In the genomic region with DNA sequence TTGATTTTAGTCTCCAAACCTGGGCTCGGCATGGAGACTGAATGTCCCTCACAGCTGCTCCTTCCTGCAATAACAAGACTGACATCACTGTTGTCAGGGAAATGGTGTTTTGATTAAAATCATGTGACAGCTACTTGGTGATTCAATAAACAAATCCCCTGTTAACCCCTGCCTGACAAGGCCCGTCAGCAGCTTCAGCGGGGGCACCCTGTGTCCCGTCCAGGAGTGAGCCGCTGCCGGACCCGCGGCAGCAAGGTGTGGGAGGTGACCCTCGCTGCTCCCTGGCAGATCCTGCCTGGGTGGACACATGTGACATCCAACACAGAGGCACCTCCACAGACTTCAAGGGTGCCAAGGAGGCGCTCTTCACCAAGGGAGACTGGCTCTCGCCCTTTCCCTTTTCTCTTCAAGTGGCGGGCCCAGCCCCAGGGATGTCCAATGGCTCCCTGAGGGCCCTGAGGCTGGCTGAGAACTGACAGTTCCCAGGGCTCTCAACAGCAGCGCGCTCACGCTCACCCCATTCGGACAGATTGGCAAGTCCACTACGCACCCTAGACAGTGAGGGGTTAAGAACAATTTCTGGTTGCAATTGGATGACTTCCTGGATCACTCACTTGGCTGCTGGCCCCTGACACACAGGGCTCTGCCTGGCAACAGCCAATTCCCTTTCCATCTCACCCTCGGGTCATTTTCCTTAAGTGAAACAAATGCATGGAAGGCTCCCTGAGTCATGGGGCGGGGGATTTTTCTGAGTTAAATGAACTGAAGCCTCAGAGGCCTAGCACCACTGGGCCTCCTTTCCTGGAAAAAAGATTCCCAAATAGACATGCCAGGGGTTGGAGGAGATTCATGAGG, we compare ENCODE assay signal across 8 cellular contexts. TPM values are rescaled to one million over a fixed set of nuclear protein-coding genes. Genes with fewer than 3 reads are reported as not detected.
DNase-seq lines count a peak whose midpoint lies in the region; ATAC-seq and TF ChIP-seq lines count a peak whose summit lies in the region.

No MANE protein-coding gene starts in this region.

- no peak overlapping the region for H3K9ac ChIP-seq in neural progenitor cell

- no peak for ATAC-seq in HG03139 (IDR thresholded peaks at IDR 0.05; ENCODE audit: unreplicated experiment)

- H3K79me2 ChIP-seq in neural progenitor cell (ENCODE audit: low read depth): no peaks in the 10 kb centered on the region

- no peak overlapping the region for H2AFZ ChIP-seq in neural progenitor cell (replicated peaks)

- H3K27ac Mint-ChIP-seq in neural progenitor cell: peak overlapping the region; percentile 99

- H3K4me3 Mint-ChIP-seq in neural progenitor cell: peak overlapping the region; percentile 69

- H3K9me3 Mint-ChIP-seq in neural progenitor cell: no peaks in the 10 kb centered on the region

- H3F3A ChIP-seq in neural progenitor cell (ENCODE audit: low read depth): peaks cover 24% of the 10 kb centered on the region

- H3K27me3 ChIP-seq in neural progenitor cell: no peaks in the 10 kb centered on the region

- H3K36me3 Mint-ChIP-seq in neural progenitor cell: peaks cover 8% of the 10 kb centered on the region

- no peak overlapping the region for H3K4me3 ChIP-seq in neural progenitor cell

- peaks cover 69% of the 10 kb centered on the region for H3K4me1 Mint-ChIP-seq in neural progenitor cell

- no peaks in the 10 kb centered on the region for H3K9me3 ChIP-seq in neural progenitor cell (ENCODE audit: low read depth)

- H3K4me1 ChIP-seq in neural progenitor cell: peaks cover 22% of the 10 kb centered on the region

- DNase-seq in AG08395 (ENCODE audit: low spot score) (peak; percentile 93), LHCN-M2 (ENCODE audit: low read depth) (peak; percentile 98), T1000 (lab: John Stamatoyannopoulos, UW) (peak; percentile 79), fibroblast of the conjunctiva (ENCODE audit: low read depth) (peak; percentile 99), neural progenitor cell (ENCODE audit: low spot score) (no peak)
- DNase-seq in stimulated activated CD4-positive, alpha-beta T cell treated with anti-CD3 and anti-CD28 coated beads, Interleukin-4, amount 100 ng/mL, for 1 hour: no peak
- no peak for DNase-seq in activated CD4-positive, CD25-positive, alpha-beta regulatory T cell (lab: John Stamatoyannopoulos, UW)

- no peak overlapping the region for H3K27ac ChIP-seq in neural progenitor cell

- H3K4me2 ChIP-seq in neural progenitor cell: no peak overlapping the region

- peaks cover 4% of the 10 kb centered on the region for H3K36me3 ChIP-seq in neural progenitor cell

- H3K27me3 Mint-ChIP-seq in neural progenitor cell (ENCODE audit: insufficient read depth, low read depth): peaks cover 2% of the 10 kb centered on the region

- H4K20me1 ChIP-seq in neural progenitor cell (ENCODE audit: low read depth): peaks cover 18% of the 10 kb centered on the region

- TF ChIP-seq CTCF in neural progenitor cell (IDR thresholded peaks at IDR 0.05): no peak

RNA-seq across cellular contexts. Expression of a gene that starts 30.7 kb away (rescaled TPM):
- total RNA-seq in LHCN-M2 (2014; rRNA removed) (29.3 and 32.3 TPM in 2 replicates), neural progenitor cell (ENCODE audit: low replicate concordance) (47.8 and 68.4 TPM in 2 replicates)
- 14.7 TPM for polyA plus RNA-seq in LHCN-M2 (2012)

Comparison
In these comparisons a context has a peak if more than half of its experiments do, and no peak if none do; other contexts are left out.
1. DNase-seq: peak in AG08395 (single experiment), LHCN-M2 (single experiment), T1000 (single experiment) and fibroblast of the conjunctiva (single experiment); none in neural progenitor cell (single experiment), stimulated activated CD4-positive, alpha-beta T cell treated with anti-CD3 and anti-CD28 coated beads, Interleukin-4, amount 100 ng/mL, for 1 hour (single experiment) and activated CD4-positive, CD25-positive, alpha-beta regulatory T cell (0 of 4).